Comparison of ENCODE assay signal across 15 cellular contexts in genomic region chr1:171513743-171514142, GRCh38. TPM values are rescaled to one million over a fixed set of nuclear protein-coding genes. Genes with fewer than 3 reads are reported as not detected.
DNase-seq lines count a peak whose midpoint lies in the region; ATAC-seq, FAIRE-seq and TF ChIP-seq lines count a peak whose summit lies in the region.
"Had no signal": no experiment of that assay in that cellular context is flagged by ENCODE, and none has a peak within 500 bp of the region (broad histone marks: within the 10 kb centered on the region; RNA-seq: fewer than 3 reads in every experiment).

No MANE protein-coding gene starts in this region.

- peaks cover 0 to 9% (median 7%) of the 10 kb centered on the region in 4 donors for H3K4me1 ChIP-seq in sigmoid colon

- TF ChIP-seq EP300 in sigmoid colon (IDR thresholded peaks at IDR 0.05): no peak

- no peak for DNase-seq in activated CD4-positive, CD25-positive, alpha-beta regulatory T cell treated with anti-CD3 and anti-CD28 coated beads, Interleukin-2, amount 50 U/mL, for 72 hours
- DNase-seq in activated T-cell treated with anti-CD3 and anti-CD28 coated beads, Interleukin-2, amount 50 U/mL, for 4 hours: no peak
- DNase-seq in activated T-cell treated with anti-CD3 and anti-CD28 coated beads, Interleukin-2, amount 50 U/mL, for 1 hour: no peak
- no peak for DNase-seq in D721Med (ENCODE audit: insufficient read length, low spot score)
- no peak for DNase-seq in central memory CD8-positive, alpha-beta T cell (ENCODE audit: low spot score in 2 of 2)
- no peak for DNase-seq in sigmoid colon
- DNase-seq: Caco-2; CD8-positive, alpha-beta T cell; DMS 273 treated with DMSO at 0.1 percent for 48 hours; GOT3; H9 had no signal

- H3K27me3 Mint-ChIP-seq in activated T-cell treated with anti-CD3 and anti-CD28 coated beads, Interleukin-2, amount 50 U/mL, for 4 hours (ENCODE audit: low read depth): no peaks in the 10 kb centered on the region
- H3K27me3 Mint-ChIP-seq in central memory CD8-positive, alpha-beta T cell: no peaks in the 10 kb centered on the region

- peak; percentile 29 to 41 for ATAC-seq in activated CD4-positive, CD25-positive, alpha-beta regulatory T cell treated with anti-CD3 and anti-CD28 coated beads, Interleukin-2, amount 50 U/mL, for 24 hours
- peak; percentile 38 to 43 for ATAC-seq in activated T-cell treated with anti-CD3 and anti-CD28 coated beads, Interleukin-2, amount 50 U/mL, for 4 hours
- ATAC-seq in central memory CD8-positive, alpha-beta T cell (replicated peaks; ENCODE audit: extremely low read depth, poor library complexity, severe bottlenecking): no peak
- no peak for ATAC-seq in GM21786 (IDR thresholded peaks at IDR 0.05; ENCODE audit: unreplicated experiment)
- ATAC-seq: CD8-positive, alpha-beta T cell had no signal

- peaks cover 59% of the 10 kb centered on the region for H3K4me1 Mint-ChIP-seq in activated T-cell treated with anti-CD3 and anti-CD28 coated beads, Interleukin-2, amount 50 U/mL, for 4 hours (ENCODE audit: low read depth)
- peaks cover 67% of the 10 kb centered on the region for H3K4me1 Mint-ChIP-seq in central memory CD8-positive, alpha-beta T cell

- no peak for TF ChIP-seq CTCF in D721Med (IDR thresholded peaks at IDR 0.05; ENCODE audit: insufficient read depth, missing control alignments)
- TF ChIP-seq CTCF in sigmoid colon (IDR thresholded peaks at IDR 0.05): no peak

- H3K27me3 ChIP-seq in sigmoid colon: no peaks in the 10 kb centered on the region

- peaks cover 0 to 59% (median 6%) of the 10 kb centered on the region in 4 donors for H3K36me3 ChIP-seq in sigmoid colon

- no peaks in the 10 kb centered on the region for H3K9me3 ChIP-seq in sigmoid colon
- H3K9me3 ChIP-seq: Caco-2 had no signal

- intact Hi-C loops in sigmoid colon (cut with DNase I): no loop called here

- H3K9me3 Mint-ChIP-seq in activated T-cell treated with anti-CD3 and anti-CD28 coated beads, Interleukin-2, amount 50 U/mL, for 4 hours: no peaks in the 10 kb centered on the region
- no peaks in the 10 kb centered on the region for H3K9me3 Mint-ChIP-seq in central memory CD8-positive, alpha-beta T cell
- H3K9me3 Mint-ChIP-seq: CD14-positive monocyte; CD8-positive, alpha-beta T cell; H9 had no signal

- H3K27ac Mint-ChIP-seq in central memory CD8-positive, alpha-beta T cell (ENCODE audit: low read depth): peak overlapping the region; percentile 33
- H3K27ac Mint-ChIP-seq: H9 had no signal

- H3K27ac ChIP-seq in sigmoid colon: no peak overlapping the region
- H3K27ac ChIP-seq: 22Rv1 had no signal

- FAIRE-seq in D721Med (lab: Jason Lieb, UNC): peak; percentile 56

- H3K4me3 Mint-ChIP-seq in activated T-cell treated with anti-CD3 and anti-CD28 coated beads, Interleukin-2, amount 50 U/mL, for 4 hours: no peak overlapping the region
- no peak overlapping the region for H3K4me3 Mint-ChIP-seq in central memory CD8-positive, alpha-beta T cell
- H3K4me3 Mint-ChIP-seq: CD14-positive monocyte; CD8-positive, alpha-beta T cell; H9 had no signal

- WGBS in sigmoid colon, 2 donors: 0% methylated on average over 1 of the region's 1 CpG

- TF ChIP-seq POLR2A in sigmoid colon (IDR thresholded peaks at IDR 0.05): no peak

- peaks cover 40% of the 10 kb centered on the region for H3K36me3 Mint-ChIP-seq in activated T-cell treated with anti-CD3 and anti-CD28 coated beads, Interleukin-2, amount 50 U/mL, for 4 hours (ENCODE audit: insufficient read depth)
- H3K36me3 Mint-ChIP-seq in central memory CD8-positive, alpha-beta T cell (ENCODE audit: insufficient read depth): peaks cover 63% of the 10 kb centered on the region

- H3K4me3 ChIP-seq in sigmoid colon: no peak overlapping the region

RNA-seq across cellular contexts. Expression of gene PRRC2C, which starts 28.4 kb away (rescaled TPM):
- 100 to 1,000 TPM; 240 to 248 (median 245) TPM for total RNA-seq in activated T-cell treated with anti-CD3 and anti-CD28 coated beads, Interleukin-2, amount 50 U/mL, for 4 hours
- total RNA-seq in sigmoid colon: 10 to 100 TPM; 46.4 to 80.0 (median 53.1) TPM
- 10 to 100 TPM in 2 of 3 donors, 1 to 10 TPM in 1; 7.8 to 52.6 (median 46.2) TPM for polyA plus RNA-seq in sigmoid colon

Comparison
In these comparisons a context has a peak if more than half of its experiments do, and no peak if none do; other contexts are left out.
1. ATAC-seq: peak in activated CD4-positive, CD25-positive, alpha-beta regulatory T cell treated with anti-CD3 and anti-CD28 coated beads, Interleukin-2, amount 50 U/mL, for 24 hours (2 of 2) and activated T-cell treated with anti-CD3 and anti-CD28 coated beads, Interleukin-2, amount 50 U/mL, for 4 hours (2 of 2); none in central memory CD8-positive, alpha-beta T cell (single experiment) and GM21786 (single experiment).